8 cellular contexts compared by ENCODE assay signal in the genomic region with DNA sequence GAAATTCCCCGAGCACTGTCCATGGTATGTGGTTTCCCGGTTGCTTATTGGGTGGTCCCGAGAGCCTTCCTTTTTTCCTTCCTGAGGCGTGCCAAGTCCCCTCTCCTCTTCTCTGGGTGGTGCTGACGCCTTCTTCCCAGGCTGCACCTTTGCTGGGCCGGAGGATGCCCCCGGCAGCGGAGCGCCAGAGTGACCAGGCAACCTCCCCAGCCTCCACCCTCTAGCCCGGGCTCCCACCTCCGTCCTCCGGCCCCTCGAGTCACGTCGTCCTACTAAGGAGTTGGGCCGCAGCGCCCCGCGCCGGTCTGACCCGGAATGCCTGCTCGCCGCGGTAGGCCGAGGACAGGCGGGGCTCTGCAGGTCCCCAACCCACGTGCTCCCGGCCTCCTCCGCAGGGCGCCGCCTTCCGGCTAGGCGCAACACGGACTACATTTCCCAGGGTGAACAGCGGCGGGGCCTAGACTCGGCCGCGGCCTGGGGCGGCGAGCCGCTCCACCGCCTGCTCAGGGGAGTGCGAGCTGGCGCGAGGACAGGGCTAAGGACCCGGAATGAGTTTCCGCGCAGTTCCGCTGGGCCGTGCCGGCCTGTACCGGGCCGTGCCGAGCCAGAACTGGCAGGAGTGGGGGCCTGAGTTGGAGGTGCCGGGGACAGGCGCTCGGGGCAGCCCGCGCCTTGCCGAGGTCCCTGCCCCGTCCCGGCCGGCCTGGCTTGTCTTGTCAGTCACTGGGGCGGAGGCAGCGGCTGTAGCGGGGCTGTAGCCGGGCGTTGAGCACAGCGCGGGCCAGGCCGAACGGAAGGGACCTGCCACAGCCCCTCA. TPM values are rescaled to one million over a fixed set of nuclear protein-coding genes. Genes with fewer than 3 reads are reported as not detected.
DNase-seq lines count a peak whose midpoint lies in the region; ATAC-seq and TF ChIP-seq lines count a peak whose summit lies in the region.

A gene with protein sequence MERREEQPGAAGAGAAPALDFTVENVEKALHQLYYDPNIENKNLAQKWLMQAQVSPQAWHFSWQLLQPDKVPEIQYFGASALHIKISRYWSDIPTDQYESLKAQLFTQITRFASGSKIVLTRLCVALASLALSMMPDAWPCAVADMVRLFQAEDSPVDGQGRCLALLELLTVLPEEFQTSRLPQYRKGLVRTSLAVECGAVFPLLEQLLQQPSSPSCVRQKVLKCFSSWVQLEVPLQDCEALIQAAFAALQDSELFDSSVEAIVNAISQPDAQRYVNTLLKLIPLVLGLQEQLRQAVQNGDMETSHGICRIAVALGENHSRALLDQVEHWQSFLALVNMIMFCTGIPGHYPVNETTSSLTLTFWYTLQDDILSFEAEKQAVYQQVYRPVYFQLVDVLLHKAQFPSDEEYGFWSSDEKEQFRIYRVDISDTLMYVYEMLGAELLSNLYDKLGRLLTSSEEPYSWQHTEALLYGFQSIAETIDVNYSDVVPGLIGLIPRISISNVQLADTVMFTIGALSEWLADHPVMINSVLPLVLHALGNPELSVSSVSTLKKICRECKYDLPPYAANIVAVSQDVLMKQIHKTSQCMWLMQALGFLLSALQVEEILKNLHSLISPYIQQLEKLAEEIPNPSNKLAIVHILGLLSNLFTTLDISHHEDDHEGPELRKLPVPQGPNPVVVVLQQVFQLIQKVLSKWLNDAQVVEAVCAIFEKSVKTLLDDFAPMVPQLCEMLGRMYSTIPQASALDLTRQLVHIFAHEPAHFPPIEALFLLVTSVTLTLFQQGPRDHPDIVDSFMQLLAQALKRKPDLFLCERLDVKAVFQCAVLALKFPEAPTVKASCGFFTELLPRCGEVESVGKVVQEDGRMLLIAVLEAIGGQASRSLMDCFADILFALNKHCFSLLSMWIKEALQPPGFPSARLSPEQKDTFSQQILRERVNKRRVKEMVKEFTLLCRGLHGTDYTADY (plus strand): TSS at position 707 of the 817 bp plus-strand sequence. CDS start 651 bp downstream, outside the sequence.

- TF ChIP-seq CTCF in OCI-LY3 (IDR thresholded peaks at IDR 0.05; ENCODE audit: low read depth, low read length) (peak; percentile 51), mucosa of descending colon (IDR thresholded peaks at IDR 0.05) (peak; percentile 82)

- peaks cover 30% of the 10 kb centered on the region for H3K79me2 ChIP-seq in OCI-LY3 (ENCODE audit: low read length)

- H3K27me3 ChIP-seq in HUES64 (ENCODE audit: insufficient read depth, low read length) (no peaks in the 10 kb centered on the region), OCI-LY3 (ENCODE audit: low read depth, low read length) (no peaks in the 10 kb centered on the region)

- DNase-seq in DMS 273 treated with DMSO at 0.1 percent for 48 hours (lab: John Stamatoyannopoulos, UW) (peak; percentile 90), activated T-cell treated with anti-CD3 and anti-CD28 coated beads for 1 hour (ENCODE audit: low read depth) (peak; percentile 90), epidermal melanocyte (ENCODE audit: insufficient read length, low spot score) (peak; percentile 99), mucosa of descending colon (peak; percentile 97 to 99 (median 97))
- peak; percentile 91 for DNase-seq in stimulated activated CD8-positive, alpha-beta memory T cell treated with anti-CD3 and anti-CD28 coated beads, Interleukin-4, amount 100 ng/mL, for 24 hours (ENCODE audit: low read depth)

- H3K9ac ChIP-seq in HUES64 (ENCODE audit: low read depth, low read length) (peak within 1 kb of the TSS; percentile 97), OCI-LY3 (ENCODE audit: low read length) (peak within 1 kb of the TSS; percentile 86)

- H3K27ac ChIP-seq in HUES64 (ENCODE audit: low read depth, low read length) (peak within 1 kb of the TSS; percentile 97), OCI-LY3 (ENCODE audit: low read length) (peak within 1 kb of the TSS; percentile 78)

- intact Hi-C loops in mucosa of descending colon (cut with DNase I, micrococcal nuclease): no loop called here

- H3K4me1 ChIP-seq in HUES64 (ENCODE audit: insufficient read depth, low read length) (peaks cover 12% of the 10 kb centered on the region; the same call in 1 of the 2 replicates), OCI-LY3 (ENCODE audit: low read length) (peaks cover 6% of the 10 kb centered on the region), mucosa of descending colon (ENCODE audit: low read depth) (peaks cover 24% of the 10 kb centered on the region)

- H3K36me3 ChIP-seq in HUES64 (ENCODE audit: insufficient read depth, low read length): peaks cover 12% of the 10 kb centered on the region
- no peaks in the 10 kb centered on the region for H3K36me3 ChIP-seq in OCI-LY3 (replicated peaks; ENCODE audit: low read depth, low read length)
- H3K36me3 ChIP-seq in mucosa of descending colon (ENCODE audit: low read depth): peaks cover 5% of the 10 kb centered on the region

- H2AFZ ChIP-seq in OCI-LY3 (ENCODE audit: low read depth, low read length): peak within 1 kb of the TSS; percentile 78

- H3K4me2 ChIP-seq in OCI-LY3 (ENCODE audit: low read length): peak within 1 kb of the TSS; percentile 98

- peak; percentile 90 for ATAC-seq in GM21447 (IDR thresholded peaks at IDR 0.05; ENCODE audit: unreplicated experiment)
- ATAC-seq in mucosa of descending colon: peak; percentile 98

- H3K4me3 ChIP-seq in HUES64 (ENCODE audit: low read length): peak within 1 kb of the TSS; percentile 95
- H3K4me3 ChIP-seq in OCI-LY3 (ENCODE audit: low read length): peak within 1 kb of the TSS; percentile 96
- peak within 1 kb of the TSS; percentile 36 for H3K4me3 ChIP-seq in mucosa of descending colon

- H4K20me1 ChIP-seq in OCI-LY3 (ENCODE audit: insufficient read depth, low read length): no peaks in the 10 kb centered on the region

- no peaks in the 10 kb centered on the region for H3K9me3 ChIP-seq in HUES64 (ENCODE audit: insufficient read depth, low read depth, low read length)
- no peaks in the 10 kb centered on the region for H3K9me3 ChIP-seq in OCI-LY3 (ENCODE audit: insufficient read depth, low read length)
- no peaks in the 10 kb centered on the region for H3K9me3 ChIP-seq in mucosa of descending colon

- under 1% methylated on average over 73 of the region's 73 CpGs for WGBS in HUES64

RNA-seq across cellular contexts. Expression of the gene that starts here (rescaled TPM):
- 16.5 TPM for polyA plus RNA-seq in HUES64 (2013, experiment 1 of 2)
- polyA plus RNA-seq in HUES64 (2013, experiment 2 of 2): 12.1 TPM
- 10 to 100 TPM; 21.5 to 32.6 (median 22.3) TPM for total RNA-seq in mucosa of descending colon

Comparison
In these comparisons a context has a peak if more than half of its experiments do, and no peak if none do; other contexts are left out.
1. Peak in every context shown above with its lines: DNase-seq, ATAC-seq, H3K4me3 ChIP-seq and H3K27ac ChIP-seq.
2. H3K4me3 ChIP-seq: peak in every context shown above with its lines; median percentile 96 in OCI-LY3; 95 in HUES64; 36 in mucosa of descending colon.